17 cellular contexts compared by ENCODE assay signal in the genomic region with DNA sequence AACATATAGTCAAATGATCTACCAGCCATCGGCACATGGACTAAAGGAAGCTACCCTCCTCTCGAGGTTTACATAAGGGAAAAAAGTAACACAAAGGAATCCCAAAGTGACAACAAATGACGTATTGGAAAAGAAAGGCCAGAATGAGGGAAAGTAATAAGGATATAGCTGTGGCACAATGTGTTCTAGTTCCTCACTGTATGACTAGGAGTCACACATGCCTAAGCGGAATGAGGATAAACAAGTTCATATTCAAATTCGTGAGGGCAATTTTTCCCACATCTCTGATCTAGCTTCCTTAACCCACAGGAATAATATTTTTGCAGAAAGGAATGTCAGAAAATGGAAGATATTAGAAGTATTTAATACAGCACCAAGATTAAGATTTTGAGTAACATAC.
DNase-seq lines count a peak whose midpoint lies in the region; ATAC-seq and TF ChIP-seq lines count a peak whose summit lies in the region.
"Had no signal": no experiment of that assay in that cellular context is flagged by ENCODE, and none has a peak within 500 bp of the region (broad histone marks: within the 10 kb centered on the region; RNA-seq: fewer than 3 reads in every experiment).

No MANE protein-coding gene starts in this region.

- H3K18ac ChIP-seq in trophoblast cell (ENCODE audit: low read length), result no peak overlapping the region

- H3K79me1 ChIP-seq in trophoblast cell (ENCODE audit: low read length), result no peaks in the 10 kb centered on the region

- no peak for ATAC-seq in activated T-cell treated with anti-CD3 and anti-CD28 coated beads, Interleukin-2, amount 50 U/mL, for 72 hours (replicated peaks in 1 of 2)
- ATAC-seq: CD8-positive, alpha-beta T cell had no signal

- no peak overlapping the region for H2AFZ ChIP-seq in mammary epithelial cell (ENCODE audit: low read depth, low read length)
- H2AFZ ChIP-seq in trophoblast cell (ENCODE audit: insufficient read depth, low read length, poor library complexity), result no peak overlapping the region
- H2AFZ ChIP-seq: GM23248 had no signal

- no peaks in the 10 kb centered on the region for H3K27me3 Mint-ChIP-seq in MCF 10A (ENCODE audit: insufficient read depth, unreplicated experiment)
- H3K27me3 Mint-ChIP-seq in activated T-cell treated with anti-CD3 and anti-CD28 coated beads, Interleukin-2, amount 50 U/mL, for 72 hours (ENCODE audit: low read depth), result peaks cover 5% of the 10 kb centered on the region

- no peak overlapping the region for H3K4ac ChIP-seq in trophoblast cell (ENCODE audit: low read depth, low read length)

- H3K36me3 ChIP-seq in mammary epithelial cell (ENCODE audit: insufficient read depth, low read length) (no peaks in the 10 kb centered on the region), trophoblast cell (ENCODE audit: control insufficient read depth in 1 of 2, insufficient read depth in 2 of 2, low read length in 2 of 2) (no peaks in the 10 kb centered on the region)

- DNase-seq in MCF 10A (ENCODE audit: unreplicated experiment) (no peak), mammary epithelial cell (no peak), NCI-H460 (ENCODE audit: extremely low read depth, low read depth) (peak; percentile 15), trophoblast cell (peak; percentile 58 to 93), CD1c-positive myeloid dendritic cell (ENCODE audit: extremely low spot score) (no peak)
- no peak for DNase-seq in activated T-cell treated with anti-CD3 and anti-CD28 coated beads, Interleukin-2, amount 50 U/mL, for 72 hours
- no peak for DNase-seq in stimulated activated CD4-positive, alpha-beta T cell treated with anti-CD3 and anti-CD28 coated beads, Interleukin-4, amount 100 ng/mL, for 1 hour
- DNase-seq: C1 segment of cervical spinal cord; Caco-2; CD4-positive, CD25-positive, alpha-beta regulatory T cell; CD8-positive, alpha-beta T cell; DMS153; DND-41; H7; HCEC 1CT had no signal

- BruUV-seq in MCF 10A (replicated peaks; lab: Mats Ljungman, UMichigan), result no TSS peak
- no TSS peak for BruUV-seq in mammary epithelial cell (replicated peaks; lab: Mats Ljungman, UMichigan)

- POLR2A ChIA-PET in MCF 10A (lab: Yijun Ruan, JAX), result interaction anchor here (0.6 to 3.9 kb wide), 16 partner anchors 9 to 281 kb away, joined by 3 to 73 read pairs (median 4); a partner anchor contains a TSS

- H3K4me1 Mint-ChIP-seq in MCF 10A (ENCODE audit: insufficient read depth, unreplicated experiment), result peaks cover 27% of the 10 kb centered on the region
- H3K4me1 Mint-ChIP-seq in activated T-cell treated with anti-CD3 and anti-CD28 coated beads, Interleukin-2, amount 50 U/mL, for 72 hours (ENCODE audit: low read depth), result no peaks in the 10 kb centered on the region
- H3K4me1 Mint-ChIP-seq: CD4-positive, CD25-positive, alpha-beta regulatory T cell had no signal

- H3K9ac ChIP-seq in mammary epithelial cell (ENCODE audit: insufficient read depth, low read length), result no peak overlapping the region
- no peak overlapping the region for H3K9ac ChIP-seq in trophoblast cell (ENCODE audit: low read length)
- H3K9ac ChIP-seq: GM23248 had no signal

- no peak overlapping the region for H4K12ac ChIP-seq in trophoblast cell (ENCODE audit: low read depth, low read length)

- no peak overlapping the region for H2BK120ac ChIP-seq in trophoblast cell (ENCODE audit: insufficient read depth, low read length, poor library complexity)

- dilution Hi-C loops in mammary epithelial cell (cut with HindIII; ENCODE audit: low sequenced_read_pairs), result no loop called here

- H3K9me3 ChIP-seq in mammary epithelial cell (replicated peaks; ENCODE audit: insufficient read depth, low read length) (peaks cover 3% of the 10 kb centered on the region), trophoblast cell (ENCODE audit: insufficient read depth, low read depth, low read length) (peaks cover 3% of the 10 kb centered on the region)
- H3K9me3 ChIP-seq: Caco-2 had no signal

- H3K4me2 ChIP-seq in mammary epithelial cell (ENCODE audit: insufficient read depth, low read depth, low read length) (no peak overlapping the region), trophoblast cell (ENCODE audit: low read length) (no peak overlapping the region)

- no peaks in the 10 kb centered on the region for H3K27me3 ChIP-seq in mammary epithelial cell (ENCODE audit: insufficient read depth, low read length)
- H3K27me3 ChIP-seq in trophoblast cell (ENCODE audit: insufficient read depth, low read length), result peaks cover 2% of the 10 kb centered on the region

- no peak overlapping the region for H2BK5ac ChIP-seq in trophoblast cell (ENCODE audit: low read depth, low read length, poor library complexity)

- no peak overlapping the region for H3K23ac ChIP-seq in trophoblast cell (ENCODE audit: low read length)

- no peaks in the 10 kb centered on the region for H3K4me1 ChIP-seq in mammary epithelial cell (ENCODE audit: insufficient read depth, low read length)
- H3K4me1 ChIP-seq in trophoblast cell (ENCODE audit: control insufficient read depth in 1 of 2, insufficient read depth in 2 of 2, low read length in 2 of 2), result no peaks in the 10 kb centered on the region
- H3K4me1 ChIP-seq: Caco-2 had no signal

- H3K27ac Mint-ChIP-seq in MCF 10A (ENCODE audit: low read depth, unreplicated experiment), result peak overlapping the region; percentile 87
- no peak overlapping the region for H3K27ac Mint-ChIP-seq in activated T-cell treated with anti-CD3 and anti-CD28 coated beads, Interleukin-2, amount 50 U/mL, for 72 hours
- H3K27ac Mint-ChIP-seq: CD4-positive, CD25-positive, alpha-beta regulatory T cell; CD8-positive, alpha-beta T cell had no signal

- H3K4me3 ChIP-seq in mammary epithelial cell (replicated peaks in 1 of 3; ENCODE audit: insufficient read depth in 1 of 3, low read depth in 2 of 3, low read length in 3 of 3), result no peak overlapping the region
- H3K4me3 ChIP-seq in trophoblast cell (ENCODE audit: low read depth, low read length), result no peak overlapping the region
- H3K4me3 ChIP-seq: GM23248 had no signal

- H2AK5ac ChIP-seq in trophoblast cell (ENCODE audit: low read length), result no peak overlapping the region

- in situ Hi-C loops in mammary epithelial cell (cut with MboI; ENCODE audit: low sequenced_read_pairs in 2 of 2), result loop anchor here in 1 of 2 donors (5.0 kb wide), 1 partner anchor 154 kb away; no protein-coding TSS in a partner anchor

- H4K91ac ChIP-seq in trophoblast cell (ENCODE audit: low read depth, low read length), result no peak overlapping the region

- H3K9me3 Mint-ChIP-seq in MCF 10A (ENCODE audit: unreplicated experiment), result no peaks in the 10 kb centered on the region
- no peaks in the 10 kb centered on the region for H3K9me3 Mint-ChIP-seq in activated T-cell treated with anti-CD3 and anti-CD28 coated beads, Interleukin-2, amount 50 U/mL, for 72 hours
- H3K9me3 Mint-ChIP-seq: CD8-positive, alpha-beta T cell had no signal

- H3K14ac ChIP-seq in trophoblast cell (ENCODE audit: low read length), result no peak overlapping the region

- H3K27ac ChIP-seq in mammary epithelial cell (ENCODE audit: insufficient read depth, low read depth, low read length) (no peak overlapping the region), trophoblast cell (ENCODE audit: low read depth, low read length) (no peak overlapping the region)
- H3K27ac ChIP-seq: 22Rv1, GM23248 had no signal

- H3K79me2 ChIP-seq in mammary epithelial cell (ENCODE audit: insufficient read depth, low read length) (no peaks in the 10 kb centered on the region), trophoblast cell (ENCODE audit: control insufficient read depth, insufficient read depth, low read length, poor library complexity) (no peaks in the 10 kb centered on the region)

- H3K4me3 Mint-ChIP-seq in MCF 10A (ENCODE audit: unreplicated experiment), result no peak overlapping the region
- no peak overlapping the region for H3K4me3 Mint-ChIP-seq in activated T-cell treated with anti-CD3 and anti-CD28 coated beads, Interleukin-2, amount 50 U/mL, for 72 hours
- H3K4me3 Mint-ChIP-seq: CD4-positive, CD25-positive, alpha-beta regulatory T cell; CD8-positive, alpha-beta T cell had no signal

- intact Hi-C loops in MCF 10A (cut with micrococcal nuclease), result loop anchor here (5.0 kb wide), 2 partner anchors 284 to 736 kb away; no protein-coding TSS in a partner anchor
- intact Hi-C loops in mammary epithelial cell (cut with micrococcal nuclease), result no loop called here

- peaks cover 43% of the 10 kb centered on the region for H3K36me3 Mint-ChIP-seq in MCF 10A (ENCODE audit: insufficient read depth, unreplicated experiment)
- no peaks in the 10 kb centered on the region for H3K36me3 Mint-ChIP-seq in activated T-cell treated with anti-CD3 and anti-CD28 coated beads, Interleukin-2, amount 50 U/mL, for 72 hours (ENCODE audit: insufficient read depth in 2 of 2)
- H3K36me3 Mint-ChIP-seq: CD4-positive, CD25-positive, alpha-beta regulatory T cell; CD8-positive, alpha-beta T cell had no signal

- H2BK12ac ChIP-seq in trophoblast cell (ENCODE audit: low read length), result no peak overlapping the region

- no peak overlapping the region for H4K8ac ChIP-seq in trophoblast cell (ENCODE audit: low read depth, low read length)

- no peaks in the 10 kb centered on the region for H4K20me1 ChIP-seq in mammary epithelial cell (ENCODE audit: insufficient read depth, low read length)

- TF ChIP-seq CTCF in MCF 10A (IDR thresholded peaks at IDR 0.05; ENCODE audit: unreplicated experiment) (no peak), mammary epithelial cell (conservative IDR thresholded peaks at IDR 0.05 in 1 of 2, IDR thresholded peaks at IDR 0.05 in 1 of 2; ENCODE audit: extremely low read depth in 1 of 2, insufficient read depth in 1 of 2, low read depth in 1 of 2, low read length in 2 of 2) (no peak)

- 90% methylated on average over 5 of the region's 5 CpGs for WGBS in mammary epithelial cell (ENCODE audit: low coverage, missing lambda C conversion rate)
- WGBS in trophoblast cell (ENCODE audit: extremely low coverage, insufficient coverage, insufficient read length), result no CpG with 5 or more reads among the region's 5 CpGs

- CTCF ChIA-PET in MCF 10A (lab: Yijun Ruan, JAX) (interaction anchor here (0.6 to 6.4 kb wide), 7 partner anchors 10 to 299 kb away, joined by 3 to 59 read pairs (median 4); no protein-coding TSS in a partner anchor), mammary epithelial cell (lab: Charles Lee; ENCODE audit: low non-redundant PET) (no interaction called here)

Comparison
In these comparisons a context has a peak if more than half of its experiments do, and no peak if none do; other contexts are left out.
1. DNase-seq: peak in NCI-H460 (single experiment) and trophoblast cell (2 of 2); none in MCF 10A (single experiment), mammary epithelial cell (single experiment), activated T-cell treated with anti-CD3 and anti-CD28 coated beads, Interleukin-2, amount 50 U/mL, for 72 hours (0 of 2), CD1c-positive myeloid dendritic cell (single experiment) and stimulated activated CD4-positive, alpha-beta T cell treated with anti-CD3 and anti-CD28 coated beads, Interleukin-4, amount 100 ng/mL, for 1 hour (single experiment).